In genomic region chr16:62041401-62041800, GRCh38 we compare ENCODE assay signal across 9 cellular contexts. TPM values are rescaled to one million over a fixed set of nuclear protein-coding genes. Genes with fewer than 3 reads are reported as not detected.
A peak's percentile ranks its signal among the peaks of the same experiment; 100 is the strongest.
DNase-seq lines count a peak whose midpoint lies in the region; ATAC-seq and TF ChIP-seq lines count a peak whose summit lies in the region.
"Had no signal": no experiment of that assay in that cellular context is flagged by ENCODE, and none has a peak within 500 bp of the region (broad histone marks: within the 10 kb centered on the region; RNA-seq: fewer than 3 reads in every experiment).

No MANE protein-coding gene starts in this region.

- intact Hi-C loops in MCF 10A (cut with micrococcal nuclease), result loop anchor here (1.0 to 5.0 kb wide), 2 partner anchors 384 to 609 kb away; no protein-coding TSS in a partner anchor
- intact Hi-C loops in breast epithelium (cut with DNase I; ENCODE audit: low total_unique reads), result no loop called here
- intact Hi-C loops in transverse colon (cut with DNase I; ENCODE audit: low total_unique reads), result no loop called here

- no peak overlapping the region for H3K27ac Mint-ChIP-seq in MCF 10A (ENCODE audit: low read depth, unreplicated experiment)
- no peak overlapping the region for H3K27ac Mint-ChIP-seq in activated T-helper 17 cell treated with anti-CD3 and anti-CD28 coated beads, Interleukin-2, amount 50 U/mL, for 72 hours

- in situ Hi-C loops in transverse colon (cut with MboI; ENCODE audit: low pct_ligation_motif_present in 1 of 4, low pct_unique_long_range_greater_than_20kb in 1 of 4, low sequenced_read_pairs in 3 of 4), result no loop called here

- TF ChIP-seq CTCF in MCF 10A (IDR thresholded peaks at IDR 0.05; ENCODE audit: unreplicated experiment) (peak; percentile 64), breast epithelium (IDR thresholded peaks at IDR 0.05) (no peak), fibroblast of pulmonary artery (IDR thresholded peaks at IDR 0.05; ENCODE audit: low read length, missing control alignments) (peak; percentile 41), thoracic aorta (IDR thresholded peaks at IDR 0.05) (peak; percentile 57), transverse colon (IDR thresholded peaks at IDR 0.05) (peak in 1 of 5 experiments; percentile 15)

- H3K27ac ChIP-seq in breast epithelium, result no peak overlapping the region
- H3K27ac ChIP-seq in thoracic aorta, result no peak overlapping the region
- H3K27ac ChIP-seq in transverse colon, result no peak overlapping the region
- H3K27ac ChIP-seq: epithelial cell of prostate had no signal

- TF ChIP-seq POLR2A in breast epithelium (IDR thresholded peaks at IDR 0.05) (no peak), transverse colon (IDR thresholded peaks at IDR 0.05) (no peak)

- WGBS in transverse colon (ENCODE audit: low coverage in 1 of 2), 2 donors, result 5 to 6% methylated on average over 4 of the region's 4 CpGs

- POLR2A ChIA-PET in MCF 10A (lab: Yijun Ruan, JAX), result no interaction called here

- H3K4me3 ChIP-seq in breast epithelium, result no peak overlapping the region
- H3K4me3 ChIP-seq in fibroblast of pulmonary artery (replicated peaks; ENCODE audit: low read depth, low read length), result no peak overlapping the region
- no peak overlapping the region for H3K4me3 ChIP-seq in thoracic aorta
- no peak overlapping the region for H3K4me3 ChIP-seq in transverse colon

- peaks cover 0 to 24% of the 10 kb centered on the region in 2 donors for H3K27me3 ChIP-seq in breast epithelium
- no peaks in the 10 kb centered on the region for H3K27me3 ChIP-seq in thoracic aorta (replicated peaks; ENCODE audit: insufficient read depth)
- peaks cover 11% of the 10 kb centered on the region for H3K27me3 ChIP-seq in transverse colon

- peaks cover 81% of the 10 kb centered on the region for H3K27me3 Mint-ChIP-seq in MCF 10A (ENCODE audit: insufficient read depth, unreplicated experiment)
- no peaks in the 10 kb centered on the region for H3K27me3 Mint-ChIP-seq in activated T-helper 17 cell treated with anti-CD3 and anti-CD28 coated beads, Interleukin-2, amount 50 U/mL, for 72 hours

- CTCF ChIA-PET in MCF 10A (lab: Yijun Ruan, JAX), result interaction anchor here (0.6 to 1.6 kb wide), 7 partner anchors 59 to 1496 kb away, joined by 3 to 5 read pairs (median 4); no protein-coding TSS in a partner anchor

- no peak overlapping the region for H3K4me3 Mint-ChIP-seq in MCF 10A (ENCODE audit: unreplicated experiment)
- no peak overlapping the region for H3K4me3 Mint-ChIP-seq in activated T-helper 17 cell treated with anti-CD3 and anti-CD28 coated beads, Interleukin-2, amount 50 U/mL, for 72 hours

- H3K36me3 ChIP-seq in breast epithelium (no peaks in the 10 kb centered on the region), thoracic aorta (no peaks in the 10 kb centered on the region), transverse colon (no peaks in the 10 kb centered on the region)

- DNase-seq in MCF 10A (ENCODE audit: unreplicated experiment), result peak; percentile 45
- no peak for DNase-seq in breast epithelium (ENCODE audit: low spot score in 2 of 2)
- DNase-seq in NCI-H82 (lab: John Stamatoyannopoulos, UW), result peak; percentile 71
- DNase-seq in fibroblast of pulmonary artery (ENCODE audit: low read depth), result peak; percentile 49
- no peak for DNase-seq in thoracic aorta (ENCODE audit: low spot score)
- DNase-seq in transverse colon, result no peak

- no peaks in the 10 kb centered on the region for H3K4me1 Mint-ChIP-seq in MCF 10A (ENCODE audit: insufficient read depth, unreplicated experiment)
- no peaks in the 10 kb centered on the region for H3K4me1 Mint-ChIP-seq in activated T-helper 17 cell treated with anti-CD3 and anti-CD28 coated beads, Interleukin-2, amount 50 U/mL, for 72 hours

- H3K4me1 ChIP-seq in breast epithelium (no peaks in the 10 kb centered on the region), thoracic aorta (ENCODE audit: control insufficient read depth in 1 of 2, low read depth in 2 of 2) (no peaks in the 10 kb centered on the region), transverse colon (no peaks in the 10 kb centered on the region)

- H3K9me3 ChIP-seq in breast epithelium, result no peaks in the 10 kb centered on the region
- no peaks in the 10 kb centered on the region for H3K9me3 ChIP-seq in thoracic aorta
- no peaks in the 10 kb centered on the region for H3K9me3 ChIP-seq in transverse colon

- ATAC-seq in thoracic aorta (ENCODE audit: insufficient number of reproducible peaks, low FRiP score, low read depth) (no peak), HG03571 (IDR thresholded peaks at IDR 0.05; ENCODE audit: unreplicated experiment) (no peak)
- no peak for ATAC-seq in activated T-helper 17 cell treated with anti-CD3 and anti-CD28 coated beads, Interleukin-2, amount 50 U/mL, for 72 hours (replicated peaks)

- no peaks in the 10 kb centered on the region for H3K36me3 Mint-ChIP-seq in MCF 10A (ENCODE audit: insufficient read depth, unreplicated experiment)
- no peaks in the 10 kb centered on the region for H3K36me3 Mint-ChIP-seq in activated T-helper 17 cell treated with anti-CD3 and anti-CD28 coated beads, Interleukin-2, amount 50 U/mL, for 72 hours (ENCODE audit: low read depth)

- no TSS peak for BruUV-seq in MCF 10A (replicated peaks; lab: Mats Ljungman, UMichigan)

- H3K9me3 Mint-ChIP-seq in MCF 10A (ENCODE audit: unreplicated experiment), result no peaks in the 10 kb centered on the region
- peaks cover 25% of the 10 kb centered on the region for H3K9me3 Mint-ChIP-seq in activated T-helper 17 cell treated with anti-CD3 and anti-CD28 coated beads, Interleukin-2, amount 50 U/mL, for 72 hours

- no peak for TF ChIP-seq EP300 in transverse colon (IDR thresholded peaks at IDR 0.05; ENCODE audit: low read depth)

RNA-seq across cellular contexts. Expression of gene CDH8, which starts 5.2 kb away (rescaled TPM):
- total RNA-seq in MCF 10A (2022), result 0.22 and 0.42 TPM in 2 replicates
- total RNA-seq in breast epithelium, result under 1 TPM in 2 of 3 donors, not detected in 1; under 0.01 to 0.15 TPM
- total RNA-seq in thoracic aorta, result 1 to 10 TPM; 5.4 to 7.0 TPM
- total RNA-seq in activated T-helper 17 cell treated with anti-CD3 and anti-CD28 coated beads, Interleukin-2, amount 50 U/mL, for 72 hours, result not detected
- total RNA-seq in transverse colon, result 1 to 10 TPM in 1 of 4 donors, not detected in 3; 1.5 TPM

Comparison
In these comparisons a context has a peak if more than half of its experiments do, and no peak if none do; other contexts are left out.
1. DNase-seq: peak in MCF 10A (single experiment), NCI-H82 (single experiment) and fibroblast of pulmonary artery (single experiment); none in breast epithelium (0 of 2), thoracic aorta (single experiment) and transverse colon (single experiment).
2. CTCF ChIP-seq: peak in MCF 10A (single experiment), fibroblast of pulmonary artery (single experiment) and thoracic aorta (single experiment); none in breast epithelium (0 of 3).